7 cellular contexts compared by ENCODE assay signal in the genomic region with DNA sequence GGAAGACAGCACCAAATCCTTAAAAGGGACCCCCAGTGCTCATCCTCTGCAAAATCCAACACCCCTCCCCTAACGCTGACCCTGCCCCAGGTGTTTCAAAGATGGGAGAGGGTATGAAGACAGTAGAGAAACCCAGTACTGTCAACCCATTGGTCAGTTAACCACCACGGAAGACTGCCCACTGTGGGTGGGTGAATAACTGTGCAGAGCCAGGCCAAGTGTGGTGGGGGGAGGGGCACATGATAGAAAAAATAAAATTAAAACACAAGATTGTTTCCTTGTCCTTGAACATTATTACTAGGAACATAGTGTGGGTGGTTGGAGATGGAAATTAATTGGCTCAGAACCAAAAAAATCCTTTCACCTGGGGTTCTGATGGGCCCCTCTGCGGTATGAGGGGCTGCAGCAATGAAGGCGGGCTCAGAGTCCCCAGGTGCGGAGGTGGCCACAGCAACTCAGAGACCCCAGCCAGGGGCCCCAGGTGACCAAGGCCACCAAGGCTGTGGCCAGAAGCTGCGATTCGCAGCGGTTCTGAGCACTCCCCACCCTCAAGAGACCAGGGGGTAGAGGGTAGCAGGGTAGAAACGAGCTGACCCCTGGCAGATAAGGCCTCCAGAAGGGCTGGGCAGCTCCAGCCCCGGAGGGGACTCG. TPM values are rescaled to one million over a fixed set of nuclear protein-coding genes. Genes with fewer than 3 reads are reported as not detected.
DNase-seq lines count a peak whose midpoint lies in the region; ATAC-seq and TF ChIP-seq lines count a peak whose summit lies in the region.

No MANE protein-coding gene starts in this region.

- peak overlapping the region; percentile 97 for H3K27ac Mint-ChIP-seq in HFFc6
- H3K27ac Mint-ChIP-seq in activated CD8-positive, alpha-beta T cell treated with anti-CD3 and anti-CD28 coated beads for 36 hours: peak overlapping the region; percentile 76

- peaks cover 5% of the 10 kb centered on the region; the same call in 1 of the 2 replicates for H3K27me3 Mint-ChIP-seq in HFFc6 (ENCODE audit: insufficient read depth)
- H3K27me3 Mint-ChIP-seq in activated CD8-positive, alpha-beta T cell treated with anti-CD3 and anti-CD28 coated beads for 36 hours: no peaks in the 10 kb centered on the region

- H3K9me3 ChIP-seq in hepatocyte (ENCODE audit: low read depth): no peaks in the 10 kb centered on the region
- no peaks in the 10 kb centered on the region for H3K9me3 ChIP-seq in spleen

- peaks cover 15% of the 10 kb centered on the region for H4K20me1 ChIP-seq in hepatocyte (ENCODE audit: insufficient read depth, poor library complexity, severe bottlenecking)

- H3K36me3 Mint-ChIP-seq in HFFc6 (ENCODE audit: low read depth): peaks cover 39% of the 10 kb centered on the region
- peaks cover 47% of the 10 kb centered on the region for H3K36me3 Mint-ChIP-seq in activated CD8-positive, alpha-beta T cell treated with anti-CD3 and anti-CD28 coated beads for 36 hours (ENCODE audit: low read depth)

- peaks cover 67% of the 10 kb centered on the region for H3K4me1 Mint-ChIP-seq in HFFc6 (ENCODE audit: low read depth)
- H3K4me1 Mint-ChIP-seq in activated CD8-positive, alpha-beta T cell treated with anti-CD3 and anti-CD28 coated beads for 36 hours (ENCODE audit: low read depth): peaks cover 46% of the 10 kb centered on the region

- CTCF ChIA-PET in activated CD8-positive, alpha-beta T cell treated with anti-CD3 and anti-CD28 coated beads for 36 hours (lab: Charles Lee): no interaction called here

- H3K36me3 ChIP-seq in hepatocyte (replicated peaks; ENCODE audit: insufficient read depth, low read depth): no peaks in the 10 kb centered on the region
- peaks cover 0 to 44% (median 22%) of the 10 kb centered on the region in 6 donors for H3K36me3 ChIP-seq in spleen

- intact Hi-C loops in activated CD8-positive, alpha-beta T cell treated with anti-CD3 and anti-CD28 coated beads for 36 hours (cut with micrococcal nuclease): no loop called here
- intact Hi-C loops in spleen (cut with DNase I; ENCODE audit: low total_unique reads): no loop called here

- no peak for TF ChIP-seq POLR2A in spleen (IDR thresholded peaks at IDR 0.05)

- TF ChIP-seq CTCF in HFFc6 (IDR thresholded peaks at IDR 0.05): peak; percentile 50
- no peak for TF ChIP-seq CTCF in activated CD8-positive, alpha-beta T cell treated with anti-CD3 and anti-CD28 coated beads for 36 hours (IDR thresholded peaks at IDR 0.05)
- TF ChIP-seq CTCF in hepatocyte (IDR thresholded peaks at IDR 0.05; ENCODE audit: poor library complexity): no peak
- no peak for TF ChIP-seq CTCF in spleen (IDR thresholded peaks at IDR 0.05 in 8 of 11, conservative IDR thresholded peaks at IDR 0.05 in 3 of 11)

- POLR2A ChIA-PET in activated CD8-positive, alpha-beta T cell treated with anti-CD3 and anti-CD28 coated beads for 36 hours (lab: Charles Lee): interaction anchor here (3.8 to 5.8 kb wide), 2 partner anchors 10 to 12 kb away, joined by 38 to 63 read pairs; partner anchors contain the start of gene SSRP1

- no peak for ATAC-seq in activated CD8-positive, alpha-beta T cell treated with anti-CD3 and anti-CD28 coated beads for 36 hours
- ATAC-seq in GM21717 (IDR thresholded peaks at IDR 0.05; ENCODE audit: unreplicated experiment): no peak

- DNase-seq in HFFc6 (peak; percentile 41), hepatocyte (ENCODE audit: low spot score) (peak; percentile 49), spleen (no peak), AML-193 (lab: John Stamatoyannopoulos, UW) (no peak), GF-D8 (lab: John Stamatoyannopoulos, UW) (no peak)
- no peak for DNase-seq in activated CD8-positive, alpha-beta T cell treated with anti-CD3 and anti-CD28 coated beads for 36 hours

- H2AFZ ChIP-seq in hepatocyte: peak overlapping the region; percentile 36

- WGBS in hepatocyte (ENCODE audit: low lambda C conversion rate, missing lambda C conversion rate): 12% methylated on average over 11 of the region's 11 CpGs
- WGBS in spleen, 5 donors: 52 to 59% (median 57%) methylated on average over 10 to 11 of the region's 11 CpGs

- H3K79me2 ChIP-seq in hepatocyte: peaks cover 48% of the 10 kb centered on the region

- H3K27ac ChIP-seq in hepatocyte (peak overlapping the region; percentile 95), spleen (peak overlapping the region in 7 of 8 donors; percentile 89 to 96 (median 93))

- H3K4me3 Mint-ChIP-seq in HFFc6: peak overlapping the region; percentile 93
- H3K4me3 Mint-ChIP-seq in activated CD8-positive, alpha-beta T cell treated with anti-CD3 and anti-CD28 coated beads for 36 hours: peak overlapping the region; percentile 80

- peak overlapping the region; percentile 95 for H3K4me2 ChIP-seq in hepatocyte

- H3K9me2 ChIP-seq in hepatocyte (replicated peaks; ENCODE audit: insufficient read depth): no peaks in the 10 kb centered on the region

- no peaks in the 10 kb centered on the region for H3K9me3 Mint-ChIP-seq in HFFc6
- no peaks in the 10 kb centered on the region for H3K9me3 Mint-ChIP-seq in activated CD8-positive, alpha-beta T cell treated with anti-CD3 and anti-CD28 coated beads for 36 hours

- H3K4me1 ChIP-seq in hepatocyte (ENCODE audit: insufficient read depth) (peaks cover 39% of the 10 kb centered on the region), spleen (peaks cover 9 to 75% (median 45%) of the 10 kb centered on the region in 6 donors)

- H3K27me3 ChIP-seq in hepatocyte: no peaks in the 10 kb centered on the region
- H3K27me3 ChIP-seq in spleen (replicated peaks in 1 of 7): no peaks in the 10 kb centered on the region

- H3K4me3 ChIP-seq in hepatocyte (peak overlapping the region; percentile 88), spleen (peak overlapping the region; percentile 56 to 90 (median 70))

RNA-seq across cellular contexts. Expression of gene TNKS1BP1, which starts 1.1 kb away (rescaled TPM):
- 100 to 1,000 TPM; 118 to 134 (median 123) TPM for total RNA-seq in HFFc6 (2021; fragmentation: NEBNext Ultra II Directional; extraction: Animal tissue kit (Norgen Biotek cat#: 25700))
- 10 to 100 TPM; 18.4 to 23.2 TPM for total RNA-seq in activated CD8-positive, alpha-beta T cell treated with anti-CD3 and anti-CD28 coated beads for 36 hours
- total RNA-seq in hepatocyte: 30.7 and 54.9 TPM in 2 replicates
- polyA plus RNA-seq in hepatocyte: 104 and 114 TPM in 2 replicates
- total RNA-seq in spleen: 100 to 1,000 TPM in 1 of 7 donors, 10 to 100 TPM in 6; 30.5 to 126 (median 48.5) TPM
- 10 to 100 TPM; 19.8 to 51.6 (median 21.7) TPM for polyA plus RNA-seq in spleen

RNA-seq across cellular contexts. Expression of gene SSRP1, which starts 12.1 kb away (rescaled TPM):
- 100 to 1,000 TPM in 5 of 6 experiments, 10 to 100 TPM in 1; 84.0 to 141 (median 133) TPM for total RNA-seq in HFFc6 (2021; fragmentation: NEBNext Ultra II Directional; extraction: Animal tissue kit (Norgen Biotek cat#: 25700))
- total RNA-seq in activated CD8-positive, alpha-beta T cell treated with anti-CD3 and anti-CD28 coated beads for 36 hours: 100 to 1,000 TPM; 284 to 290 TPM
- total RNA-seq in hepatocyte: 64.6 and 68.6 TPM in 2 replicates
- 34.0 and 42.3 TPM in 2 replicates for polyA plus RNA-seq in hepatocyte
- 10 to 100 TPM; 41.9 to 67.1 (median 53.1) TPM for total RNA-seq in spleen
- 10 to 100 TPM; 35.5 to 52.0 (median 42.6) TPM for polyA plus RNA-seq in spleen

RNA-seq across cellular contexts. Expression of gene P2RX3, which starts 14.5 kb away (rescaled TPM):
- total RNA-seq in HFFc6 (2021; fragmentation: NEBNext Ultra II Directional; extraction: Animal tissue kit (Norgen Biotek cat#: 25700)): not detected
- total RNA-seq in activated CD8-positive, alpha-beta T cell treated with anti-CD3 and anti-CD28 coated beads for 36 hours: not detected
- total RNA-seq in hepatocyte (0.16 TPM in 1 of 2 replicates, not detected in the other), spleen (not detected)
- polyA plus RNA-seq in hepatocyte (not detected in 2 replicates), spleen (not detected)

RNA-seq across cellular contexts. Expression of gene PRG3, which starts 57.3 kb away (rescaled TPM):
- not detected for total RNA-seq in HFFc6 (2021; fragmentation: NEBNext Ultra II Directional; extraction: Animal tissue kit (Norgen Biotek cat#: 25700))
- total RNA-seq in activated CD8-positive, alpha-beta T cell treated with anti-CD3 and anti-CD28 coated beads for 36 hours: not detected
- not detected in 2 replicates for total RNA-seq in hepatocyte
- not detected in 2 replicates for polyA plus RNA-seq in hepatocyte
- total RNA-seq in spleen: 1 to 10 TPM in 5 of 7 donors, under 1 TPM in 1, not detected in 1; 0.58 to 5.1 (median 2.7) TPM
- under 1 TPM; 0.36 to 0.83 (median 0.43) TPM for polyA plus RNA-seq in spleen

Comparison
In these comparisons a context has a peak if more than half of its experiments do, and no peak if none do; other contexts are left out.
1. DNase-seq: peak in HFFc6 (single experiment) and hepatocyte (single experiment); none in activated CD8-positive, alpha-beta T cell treated with anti-CD3 and anti-CD28 coated beads for 36 hours (single experiment), spleen (single experiment), AML-193 (0 of 2) and GF-D8 (single experiment).